ENCODE assay signal across 25 cellular contexts in the genomic region with DNA sequence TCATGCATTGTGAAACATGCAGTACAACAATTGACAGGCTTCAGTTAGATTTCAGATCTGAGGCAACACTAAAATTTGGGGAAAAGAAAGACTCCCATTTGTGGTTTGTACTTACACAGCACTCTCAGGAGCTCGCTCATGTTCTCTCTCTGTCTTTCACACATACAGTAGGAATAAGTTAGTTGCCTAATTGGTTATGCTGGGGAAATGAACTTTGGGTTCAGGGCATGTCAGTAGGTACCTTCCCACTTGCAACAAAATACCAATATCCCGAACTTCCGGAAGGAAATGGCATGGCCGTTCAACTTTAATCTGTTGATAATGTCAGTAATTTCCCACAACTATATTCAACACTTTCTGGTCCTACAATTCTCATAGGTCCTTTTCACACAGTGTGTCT.
"Had no signal": no experiment of that assay in that cellular context is flagged by ENCODE, and none has a peak within 500 bp of the region (broad histone marks: within the 10 kb centered on the region; RNA-seq: fewer than 3 reads in every experiment).

No MANE protein-coding gene starts in this region.

- H3K27me3 ChIP-seq: gastrocnemius medialis had no signal

- H3K27ac Mint-ChIP-seq: dendritic cell treated with granulocyte-macrophage colony-stimulating factor and Interleukin-4, amounts not matched to agents 40 ng/mL and 50 ng/mL, for 4 days; effector memory CD8-positive, alpha-beta T cell; endodermal cell; mesothelial cell of epicardium had no signal

- H3K4me1 ChIP-seq: esophagus squamous epithelium, gastrocnemius medialis, heart right ventricle, left ventricle myocardium inferior, lower lobe of right lung had no signal

- ATAC-seq: effector memory CD8-positive, alpha-beta T cell; esophagus mucosa; gastrocnemius medialis; heart right ventricle; left cardiac atrium; lower lobe of right lung had no signal

- H3K4me3 ChIP-seq: esophagus squamous epithelium, gastrocnemius medialis, heart right ventricle, left ventricle myocardium inferior, lower lobe of right lung had no signal

- H3K9me3 Mint-ChIP-seq: dendritic cell treated with granulocyte-macrophage colony-stimulating factor and Interleukin-4, amounts not matched to agents 40 ng/mL and 50 ng/mL, for 4 days; effector memory CD8-positive, alpha-beta T cell; endodermal cell; mesothelial cell of epicardium had no signal

- FAIRE-seq: colon, endometrium, islet of Langerhans, keratinocyte had no signal

- H3K27ac ChIP-seq: epithelial cell of prostate, esophagus squamous epithelium, gastrocnemius medialis, heart right ventricle, left ventricle myocardium inferior, lower lobe of right lung had no signal

- H3K9me3 ChIP-seq: esophagus squamous epithelium, gastrocnemius medialis, heart right ventricle, left ventricle myocardium inferior, lower lobe of right lung had no signal

- H3K4me3 Mint-ChIP-seq: dendritic cell treated with granulocyte-macrophage colony-stimulating factor and Interleukin-4, amounts not matched to agents 40 ng/mL and 50 ng/mL, for 4 days; effector memory CD8-positive, alpha-beta T cell; endodermal cell; mesothelial cell of epicardium had no signal

- H3K36me3 Mint-ChIP-seq: mesothelial cell of epicardium had no signal

- H3K36me3 ChIP-seq: esophagus squamous epithelium, gastrocnemius medialis, heart right ventricle, left ventricle myocardium inferior, lower lobe of right lung had no signal

- DNase-seq: cortex of kidney; effector CD8-positive, alpha-beta T cell; effector memory CD8-positive, alpha-beta T cell; endodermal cell; erythroblast; esophagus squamous epithelium; foreskin fibroblast; foreskin melanocyte; gastrocnemius medialis; glutamatergic neuron; head of caudate nucleus; heart right ventricle; hippocampal formation; left cardiac atrium; left ventricle myocardium inferior; lower lobe of right lung; mesenchymal stem cell had no signal
